Comparison of ENCODE assay signal across 9 cellular contexts in genomic region chr3:53253707-53254106, GRCh38. TPM values are rescaled to one million over a fixed set of nuclear protein-coding genes. Genes with fewer than 3 reads are reported as not detected.
DNase-seq lines count a peak whose midpoint lies in the region; ATAC-seq and TF ChIP-seq lines count a peak whose summit lies in the region.
"Had no signal": no experiment of that assay in that cellular context is flagged by ENCODE, and none has a peak within 500 bp of the region (broad histone marks: within the 10 kb centered on the region; RNA-seq: fewer than 3 reads in every experiment).

No MANE protein-coding gene starts in this region.

- TF ChIP-seq POLR2A in Peyer's patch (IDR thresholded peaks at IDR 0.05) (no peak), esophagus muscularis mucosa (IDR thresholded peaks at IDR 0.05; ENCODE audit: low read depth) (no peak)

- DNase-seq in GM12864 (ENCODE audit: low read depth) (no peak), Peyer's patch (no peak), esophagus muscularis mucosa (ENCODE audit: extremely low spot score) (no peak), retinal pigment epithelial cell (ENCODE audit: low read depth) (no peak), DMS79 (lab: John Stamatoyannopoulos, UW) (no peak), NCI-H1105 (lab: John Stamatoyannopoulos, UW) (no peak)
- DNase-seq: NCI-H1092 had no signal

- 52% methylated on average over 4 of the region's 4 CpGs for WGBS in esophagus muscularis mucosa

- H3K27me3 ChIP-seq in Peyer's patch (no peaks in the 10 kb centered on the region), esophagus muscularis mucosa (no peaks in the 10 kb centered on the region)

- H3K4me1 ChIP-seq in Peyer's patch (peaks cover 0 to 46% (median 23%) of the 10 kb centered on the region in 4 donors), esophagus muscularis mucosa (peaks cover 53 to 69% (median 68%) of the 10 kb centered on the region in 4 donors)

- H3K9me3 ChIP-seq in Peyer's patch: no peaks in the 10 kb centered on the region
- no peaks in the 10 kb centered on the region for H3K9me3 ChIP-seq in esophagus muscularis mucosa

- ATAC-seq in GM18498 (IDR thresholded peaks at IDR 0.05; ENCODE audit: unreplicated experiment) (no peak), HG03354 (IDR thresholded peaks at IDR 0.05; ENCODE audit: poor library complexity, severe bottlenecking, unreplicated experiment) (no peak)

- H3K36me3 ChIP-seq in Peyer's patch: no peaks in the 10 kb centered on the region
- H3K36me3 ChIP-seq in esophagus muscularis mucosa: no peaks in the 10 kb centered on the region

- H3K27ac ChIP-seq in Peyer's patch (peak overlapping the region in 1 of 4 donors; percentile 91), esophagus muscularis mucosa (replicated peaks in 1 of 4) (peak overlapping the region; percentile 7 to 95 (median 92))

- intact Hi-C loops in esophagus muscularis mucosa (cut with DNase I): no loop called here

- no peak for TF ChIP-seq CTCF in GM12864 (IDR thresholded peaks at IDR 0.05; ENCODE audit: low read depth, low read length, missing control alignments)
- no peak for TF ChIP-seq CTCF in Peyer's patch (IDR thresholded peaks at IDR 0.05)
- TF ChIP-seq CTCF in esophagus muscularis mucosa (IDR thresholded peaks at IDR 0.05): no peak
- TF ChIP-seq CTCF in retinal pigment epithelial cell (conservative IDR thresholded peaks at IDR 0.05; ENCODE audit: low read depth, low read length): no peak

- H3K4me3 ChIP-seq in GM12864 (ENCODE audit: low read depth, low read length) (peak overlapping the region; percentile 92), Peyer's patch (peak overlapping the region in 3 of 4 donors; percentile 75 to 98 (median 84)), esophagus muscularis mucosa (peak overlapping the region; percentile 82 to 99 (median 98)), retinal pigment epithelial cell (ENCODE audit: low read length) (peak overlapping the region; percentile 96)

- no peak for TF ChIP-seq EP300 in esophagus muscularis mucosa (IDR thresholded peaks at IDR 0.05)

RNA-seq across cellular contexts. Expression of gene TKT, which starts 2.1 kb away (rescaled TPM):
- total RNA-seq in Peyer's patch (100 to 1,000 TPM; 130 to 171 (median 145) TPM), esophagus muscularis mucosa (100 to 1,000 TPM; 295 to 524 (median 378) TPM)
